In genomic region chr1:215081566-215082531, GRCh38 we compare ENCODE assay signal across 10 cellular contexts. TPM values are rescaled to one million over a fixed set of nuclear protein-coding genes. Genes with fewer than 3 reads are reported as not detected.
DNase-seq lines count a peak whose midpoint lies in the region; ATAC-seq, FAIRE-seq and TF ChIP-seq lines count a peak whose summit lies in the region.
"Had no signal": no experiment of that assay in that cellular context is flagged by ENCODE, and none has a peak within 500 bp of the region (broad histone marks: within the 10 kb centered on the region; RNA-seq: fewer than 3 reads in every experiment).

No MANE protein-coding gene starts in this region.

- H3K36me3 ChIP-seq in PC-9 (ENCODE audit: low read depth) (no peaks in the 10 kb centered on the region), esophagus squamous epithelium (no peaks in the 10 kb centered on the region), neural progenitor cell (no peaks in the 10 kb centered on the region)

- H3K27ac ChIP-seq in AG04450 (ENCODE audit: low read depth, low read length), result no peak overlapping the region
- H3K27ac ChIP-seq in PC-9, result no peak overlapping the region
- no peak overlapping the region for H3K27ac ChIP-seq in esophagus squamous epithelium
- no peak overlapping the region for H3K27ac ChIP-seq in neural progenitor cell

- no peaks in the 10 kb centered on the region for H4K20me1 ChIP-seq in PC-9 (ENCODE audit: insufficient read depth)
- no peaks in the 10 kb centered on the region for H4K20me1 ChIP-seq in neural progenitor cell (ENCODE audit: low read depth)

- H3K4me3 Mint-ChIP-seq in neural progenitor cell, result peak overlapping the region; percentile 90

- no peak for ATAC-seq in GM18907 (IDR thresholded peaks at IDR 0.05; ENCODE audit: unreplicated experiment)
- ATAC-seq: K562 had no signal

- no peak for FAIRE-seq in urothelium cell line (lab: Jason Lieb, UNC)
- FAIRE-seq: K562 had no signal

- no peaks in the 10 kb centered on the region for H3K27me3 ChIP-seq in AG04450 (ENCODE audit: control insufficient read depth, insufficient read depth, low read length)
- peaks cover 5% of the 10 kb centered on the region; the same call in 1 of the 2 replicates for H3K27me3 ChIP-seq in PC-9 (ENCODE audit: insufficient read depth, low read depth)
- peaks cover 0 to 59% (median 9%) of the 10 kb centered on the region in 4 donors for H3K27me3 ChIP-seq in esophagus squamous epithelium
- peaks cover 93% of the 10 kb centered on the region for H3K27me3 ChIP-seq in neural progenitor cell

- WGBS in esophagus squamous epithelium, 2 donors, result 16 to 27% methylated on average over 22 to 32 of the region's 46 CpGs

- peaks cover 13% of the 10 kb centered on the region for H3K4me1 Mint-ChIP-seq in neural progenitor cell

- DNase-seq in AG04450 (ENCODE audit: low read depth, low spot score), result no peak
- no peak for DNase-seq in PC-9
- DNase-seq in esophagus squamous epithelium (lab: John Stamatoyannopoulos, UW), result no peak
- DNase-seq in neural progenitor cell (ENCODE audit: low spot score), result peak; percentile 44
- DNase-seq in inferior parietal cortex (ENCODE audit: extremely low spot score), result no peak
- DNase-seq in NCI-H524 treated with DMSO at 0.1 percent for 48 hours (lab: John Stamatoyannopoulos, UW), result no peak
- no peak for DNase-seq in urothelium cell line (ENCODE audit: low spot score)
- DNase-seq: stimulated activated CD4-positive, alpha-beta T cell treated with anti-CD3 and anti-CD28 coated beads, Interleukin-4, amount 100 ng/mL, for 1 hour had no signal

- intact Hi-C loops in PC-9 (cut with micrococcal nuclease; ENCODE audit: unreplicated experiment), result no loop called here
- intact Hi-C loops in esophagus squamous epithelium (cut with DNase I), result no loop called here

- H3K9me3 ChIP-seq in AG04450 (ENCODE audit: control insufficient read depth, insufficient read depth, low read length), result no peaks in the 10 kb centered on the region; the same call in 1 of the 2 replicates
- H3K9me3 ChIP-seq in PC-9 (ENCODE audit: insufficient read depth, low read depth), result no peaks in the 10 kb centered on the region
- no peaks in the 10 kb centered on the region for H3K9me3 ChIP-seq in esophagus squamous epithelium
- no peaks in the 10 kb centered on the region for H3K9me3 ChIP-seq in neural progenitor cell (ENCODE audit: low read depth)

- no peak for TF ChIP-seq POLR2A in esophagus squamous epithelium (IDR thresholded peaks at IDR 0.05)

- no TSS peak for BruUV-seq in PC-9 (replicated peaks; lab: Mats Ljungman, UMichigan)

- TF ChIP-seq CTCF in AG04450 (IDR thresholded peaks at IDR 0.05; ENCODE audit: low read depth, low read length) (no peak), PC-9 (conservative IDR thresholded peaks at IDR 0.05) (no peak), esophagus squamous epithelium (IDR thresholded peaks at IDR 0.05) (no peak), neural progenitor cell (IDR thresholded peaks at IDR 0.05) (no peak)

- H3K27ac Mint-ChIP-seq in neural progenitor cell, result no peak overlapping the region

- peak overlapping the region; percentile 74; the same call in 1 of the 2 replicates for H2AFZ ChIP-seq in PC-9
- H2AFZ ChIP-seq in neural progenitor cell (replicated peaks), result peak overlapping the region; percentile 90

- H3K4me3 ChIP-seq in AG04450 (ENCODE audit: low read depth, low read length), result peak overlapping the region; percentile 78
- peak overlapping the region; percentile 57; the same call in 1 of the 2 replicates for H3K4me3 ChIP-seq in PC-9
- H3K4me3 ChIP-seq in esophagus squamous epithelium, result peak overlapping the region in 3 of 4 donors; percentile 37 to 65 (median 44)
- H3K4me3 ChIP-seq in neural progenitor cell, result peak overlapping the region; percentile 70
- H3K4me3 ChIP-seq: K562 had no signal

- H3K27me3 Mint-ChIP-seq in neural progenitor cell (ENCODE audit: insufficient read depth, low read depth), result peaks cover 23% of the 10 kb centered on the region

- H3K36me3 Mint-ChIP-seq in neural progenitor cell, result no peaks in the 10 kb centered on the region

- H3K4me1 ChIP-seq in PC-9 (replicated peaks; ENCODE audit: insufficient read depth), result no peaks in the 10 kb centered on the region
- H3K4me1 ChIP-seq in esophagus squamous epithelium, result peaks cover 3 to 20% (median 6%) of the 10 kb centered on the region in 3 donors
- H3K4me1 ChIP-seq in neural progenitor cell, result peaks cover 11% of the 10 kb centered on the region

- no peaks in the 10 kb centered on the region for H3K9me2 ChIP-seq in PC-9 (ENCODE audit: insufficient read depth)

- H3K9me3 Mint-ChIP-seq in neural progenitor cell, result no peaks in the 10 kb centered on the region

- H3F3A ChIP-seq in PC-9 (ENCODE audit: insufficient read depth, low read depth) (no peaks in the 10 kb centered on the region), neural progenitor cell (ENCODE audit: low read depth) (no peaks in the 10 kb centered on the region)

- H3K4me2 ChIP-seq in PC-9 (peak overlapping the region; percentile 84), neural progenitor cell (peak overlapping the region; percentile 95)

- no peaks in the 10 kb centered on the region for H3K79me2 ChIP-seq in PC-9 (ENCODE audit: low read depth)
- no peaks in the 10 kb centered on the region for H3K79me2 ChIP-seq in neural progenitor cell (ENCODE audit: low read depth)

- POLR2A ChIA-PET in AG04450 (lab: Yijun Ruan, JAX), result no interaction called here
- POLR2A ChIA-PET in PC-9 (lab: Charles Lee; ENCODE audit: unreplicated experiment), result no interaction called here

- no peak overlapping the region for H3K9ac ChIP-seq in neural progenitor cell

- CTCF ChIA-PET in AG04450 (lab: Charles Lee), result interaction anchor here (0.9 kb wide), 1 partner anchor 64 kb away, joined by 3 read pairs; no protein-coding TSS in a partner anchor
- CTCF ChIA-PET in PC-9 (lab: Charles Lee), result interaction anchor here (0.6 kb wide), 1 partner anchor 509 kb away, joined by 3 read pairs; no protein-coding TSS in a partner anchor

RNA-seq across cellular contexts. Expression of gene KCNK2, which starts 0.7 kb away (rescaled TPM):
- 19.7 and 22.8 TPM in 2 replicates for polyA plus RNA-seq in AG04450 (2011; rRNA removed)
- 15.2 and 15.5 TPM in 2 replicates for polyA minus RNA-seq in AG04450 (2011; rRNA and poly(A)+ RNA removed)
- total RNA-seq in PC-9 (2021), result 0.48 and 0.90 TPM in 2 replicates
- under 1 TPM in 2 of 4 donors, not detected in 2; 0.23 to 0.95 TPM for total RNA-seq in esophagus squamous epithelium
- 0.50 and 1.1 TPM in 2 replicates for total RNA-seq in neural progenitor cell (ENCODE audit: low replicate concordance)
